ENCODE assay signal across 16 cellular contexts in genomic region chr10:2817923-2818322, GRCh38.
DNase-seq lines count a peak whose midpoint lies in the region; ATAC-seq, FAIRE-seq and TF ChIP-seq lines count a peak whose summit lies in the region.
"Had no signal": no experiment of that assay in that cellular context is flagged by ENCODE, and none has a peak within 500 bp of the region (broad histone marks: within the 10 kb centered on the region; RNA-seq: fewer than 3 reads in every experiment).

No MANE protein-coding gene starts in this region.

- intact Hi-C loops in activated CD4-positive, alpha-beta T cell treated with anti-CD3 and anti-CD28 coated beads, Interleukin-2, amount 10 ng/mL, durations not matched to agents 24 days and 14 days (cut with micrococcal nuclease) = no loop called here

- H3K4me1 ChIP-seq in astrocyte (ENCODE audit: insufficient read depth, low read length) = no peaks in the 10 kb centered on the region

- no peak overlapping the region for H3K27ac ChIP-seq in astrocyte (ENCODE audit: low read depth, low read length)
- H3K27ac ChIP-seq: GM23248 had no signal

- H3K4me3 Mint-ChIP-seq in activated CD4-positive, alpha-beta T cell treated with anti-CD3 and anti-CD28 coated beads, Interleukin-2, amount 10 ng/mL, durations not matched to agents 24 days and 14 days = no peak overlapping the region
- H3K4me3 Mint-ChIP-seq in astrocyte (ENCODE audit: unreplicated experiment) = no peak overlapping the region
- H3K4me3 Mint-ChIP-seq: CD4-positive, CD25-positive, alpha-beta regulatory T cell had no signal

- H3K27me3 Mint-ChIP-seq in activated CD4-positive, alpha-beta T cell treated with anti-CD3 and anti-CD28 coated beads, Interleukin-2, amount 10 ng/mL, durations not matched to agents 24 days and 14 days = no peaks in the 10 kb centered on the region
- peaks cover 21% of the 10 kb centered on the region for H3K27me3 Mint-ChIP-seq in astrocyte (ENCODE audit: low read depth, unreplicated experiment)

- no peaks in the 10 kb centered on the region for H3K9me3 ChIP-seq in astrocyte (ENCODE audit: insufficient read depth, low read depth, low read length)

- no peaks in the 10 kb centered on the region for H3K36me3 ChIP-seq in astrocyte (ENCODE audit: insufficient read depth, low read length)

- no peaks in the 10 kb centered on the region for H3K4me1 Mint-ChIP-seq in activated CD4-positive, alpha-beta T cell treated with anti-CD3 and anti-CD28 coated beads, Interleukin-2, amount 10 ng/mL, durations not matched to agents 24 days and 14 days
- H3K4me1 Mint-ChIP-seq in astrocyte (ENCODE audit: low read depth, unreplicated experiment) = no peaks in the 10 kb centered on the region
- H3K4me1 Mint-ChIP-seq: CD4-positive, CD25-positive, alpha-beta regulatory T cell had no signal

- H3K27me3 ChIP-seq in astrocyte (ENCODE audit: insufficient read depth, low read length) = no peaks in the 10 kb centered on the region

- no peaks in the 10 kb centered on the region for H3K79me2 ChIP-seq in astrocyte (ENCODE audit: insufficient read depth, low read length)

- DNase-seq in activated CD4-positive, alpha-beta T cell treated with anti-CD3 and anti-CD28 coated beads, Interleukin-2, amount 10 ng/mL, durations not matched to agents 24 days and 14 days = peak; percentile 5
- no peak for DNase-seq in activated CD4-positive, alpha-beta T cell treated with anti-CD3 and anti-CD28 coated beads for 1 hour
- DNase-seq in astrocyte (ENCODE audit: low read depth) (peak; percentile 8), retina (peak; percentile 29), epidermal melanocyte (ENCODE audit: insufficient read length, low spot score) (no peak)
- DNase-seq: 8988T; C1 segment of cervical spinal cord; CD4-positive, CD25-positive, alpha-beta regulatory T cell; DMS79 treated with DMSO at 0.1 percent for 48 hours; GF-D8; GM23248; HCEC 1CT had no signal

- no peak overlapping the region for H3K4me2 ChIP-seq in astrocyte (ENCODE audit: low read length)

- no peak overlapping the region for H2AFZ ChIP-seq in astrocyte (ENCODE audit: low read depth, low read length)
- H2AFZ ChIP-seq: GM23248 had no signal

- no peak for TF ChIP-seq CTCF in astrocyte (IDR thresholded peaks at IDR 0.05; ENCODE audit: insufficient read depth, low read depth, low read length)

- ATAC-seq in GM18907 (IDR thresholded peaks at IDR 0.05; ENCODE audit: unreplicated experiment) = no peak
- ATAC-seq in GM18858 (IDR thresholded peaks at IDR 0.05; ENCODE audit: unreplicated experiment) = no peak

- no peak overlapping the region for H3K4me3 ChIP-seq in astrocyte (ENCODE audit: insufficient read depth, low read depth, low read length)
- H3K4me3 ChIP-seq: GM23248 had no signal

- no peak for FAIRE-seq in astrocyte (lab: Jason Lieb, UNC)
- FAIRE-seq: GM19239, H54 had no signal

- no peak overlapping the region for H3K9ac ChIP-seq in astrocyte (ENCODE audit: low read length)
- H3K9ac ChIP-seq: GM23248 had no signal

- no peaks in the 10 kb centered on the region for H4K20me1 ChIP-seq in astrocyte (ENCODE audit: insufficient read depth, low read length)

- H3K36me3 Mint-ChIP-seq in activated CD4-positive, alpha-beta T cell treated with anti-CD3 and anti-CD28 coated beads, Interleukin-2, amount 10 ng/mL, durations not matched to agents 24 days and 14 days (ENCODE audit: low read depth) = no peaks in the 10 kb centered on the region
- H3K36me3 Mint-ChIP-seq in astrocyte (ENCODE audit: low read depth, unreplicated experiment) = no peaks in the 10 kb centered on the region
- H3K36me3 Mint-ChIP-seq: CD4-positive, CD25-positive, alpha-beta regulatory T cell had no signal

- H3K27ac Mint-ChIP-seq in activated CD4-positive, alpha-beta T cell treated with anti-CD3 and anti-CD28 coated beads, Interleukin-2, amount 10 ng/mL, durations not matched to agents 24 days and 14 days = no peak overlapping the region
- no peak overlapping the region for H3K27ac Mint-ChIP-seq in astrocyte (ENCODE audit: unreplicated experiment)
- H3K27ac Mint-ChIP-seq: CD4-positive, CD25-positive, alpha-beta regulatory T cell had no signal

- no peaks in the 10 kb centered on the region for H3K9me3 Mint-ChIP-seq in activated CD4-positive, alpha-beta T cell treated with anti-CD3 and anti-CD28 coated beads, Interleukin-2, amount 10 ng/mL, durations not matched to agents 24 days and 14 days
- peaks cover 2% of the 10 kb centered on the region for H3K9me3 Mint-ChIP-seq in astrocyte (ENCODE audit: unreplicated experiment)

Comparison
In these comparisons a context has a peak if more than half of its experiments do, and no peak if none do; other contexts are left out.
1. DNase-seq: peak in activated CD4-positive, alpha-beta T cell treated with anti-CD3 and anti-CD28 coated beads, Interleukin-2, amount 10 ng/mL, durations not matched to agents 24 days and 14 days (single experiment), astrocyte (single experiment) and retina (single experiment); none in activated CD4-positive, alpha-beta T cell treated with anti-CD3 and anti-CD28 coated beads for 1 hour (single experiment) and epidermal melanocyte (single experiment).